ENCODE assay signal across 18 cellular contexts in the genomic region with DNA sequence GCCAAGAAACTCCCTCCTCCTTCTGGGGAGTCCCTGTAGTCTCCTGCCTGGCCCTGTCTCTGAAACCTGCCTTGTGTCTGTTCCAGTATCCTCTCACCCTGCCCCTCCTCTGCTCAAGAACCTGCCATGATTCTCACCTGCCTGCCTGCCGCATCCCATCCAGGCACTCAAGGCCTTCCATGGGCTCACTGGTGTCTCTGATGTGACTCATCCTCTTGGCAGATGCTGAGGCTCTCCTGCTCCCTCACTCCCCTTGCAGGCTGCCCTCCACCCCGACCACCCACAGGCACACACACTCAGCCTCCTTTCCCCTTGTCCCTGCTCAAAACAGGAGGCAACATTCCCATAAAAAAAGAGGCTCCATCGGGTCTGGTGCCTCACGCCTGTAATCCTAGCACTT.
"Had no signal": no experiment of that assay in that cellular context is flagged by ENCODE, and none has a peak within 500 bp of the region (broad histone marks: within the 10 kb centered on the region; RNA-seq: fewer than 3 reads in every experiment).

No MANE protein-coding gene starts in this region.

- H3K36me3 ChIP-seq: stomach, WERI-Rb-1 had no signal

- H3K9me3 ChIP-seq: body of pancreas, mucosa of descending colon, stomach had no signal

- H3K4me1 Mint-ChIP-seq: central memory CD8-positive, alpha-beta T cell had no signal

- H3K36me3 Mint-ChIP-seq: activated naive CD4-positive, alpha-beta T cell treated with anti-CD3 and anti-CD28 coated beads, Interleukin-2, amount 10 ng/mL, durations not matched to agents 7 days and 5 days; T-cell had no signal

- H3K27ac Mint-ChIP-seq: activated CD8-positive, alpha-beta T cell treated with anti-CD3 and anti-CD28 coated beads, Interleukin-2, amount 10 ng/mL, durations not matched to agents 7 days and 5 days; activated naive CD4-positive, alpha-beta T cell treated with anti-CD3 and anti-CD28 coated beads, Interleukin-2, amount 10 ng/mL, durations not matched to agents 7 days and 5 days; dendritic cell treated with granulocyte-macrophage colony-stimulating factor and Interleukin-4, amounts not matched to agents 40 ng/mL and 50 ng/mL, for 4 days; T-cell had no signal

- H3K27me3 ChIP-seq: body of pancreas had no signal

- H3K4me3 Mint-ChIP-seq: activated CD8-positive, alpha-beta T cell treated with anti-CD3 and anti-CD28 coated beads, Interleukin-2, amount 10 ng/mL, durations not matched to agents 7 days and 5 days; activated naive CD4-positive, alpha-beta T cell treated with anti-CD3 and anti-CD28 coated beads, Interleukin-2, amount 10 ng/mL, durations not matched to agents 7 days and 5 days; central memory CD8-positive, alpha-beta T cell; dendritic cell treated with granulocyte-macrophage colony-stimulating factor and Interleukin-4, amounts not matched to agents 40 ng/mL and 50 ng/mL, for 4 days; effector memory CD8-positive, alpha-beta T cell; nephron; T-cell had no signal

- ATAC-seq: activated CD8-positive, alpha-beta T cell treated with anti-CD3 and anti-CD28 coated beads, Interleukin-2, amount 10 ng/mL, durations not matched to agents 7 days and 5 days; body of pancreas; effector memory CD8-positive, alpha-beta T cell; mucosa of descending colon; T-cell had no signal

- H3K27ac ChIP-seq: body of pancreas, stomach, WERI-Rb-1 had no signal

- DNase-seq: activated CD4-positive, alpha-beta T cell treated with anti-CD3 and anti-CD28 coated beads for 4 hours; activated CD8-positive, alpha-beta memory T cell treated with anti-CD3 and anti-CD28 coated beads, Interleukin-2, amount 50 U/mL, for 48 hours; activated CD8-positive, alpha-beta T cell treated with anti-CD3 and anti-CD28 coated beads, Interleukin-2, amount 10 ng/mL, durations not matched to agents 7 days and 5 days; activated naive CD4-positive, alpha-beta T cell treated with anti-CD3 and anti-CD28 coated beads, Interleukin-2, amount 10 ng/mL, durations not matched to agents 7 days and 5 days; effector memory CD8-positive, alpha-beta T cell; hypothalamus; mammary epithelial cell; stimulated activated CD4-positive, alpha-beta T cell treated with anti-CD3 and anti-CD28 coated beads, Interleukin-15, amount 100 ng/mL, for 24 hours; stimulated activated CD4-positive, alpha-beta T cell treated with anti-CD3 and anti-CD28 coated beads, Interleukin-4, amount 100 ng/mL, for 24 hours; stomach; T-cell; T1000; WERI-Rb-1 had no signal

- H3K9me3 Mint-ChIP-seq: activated naive CD4-positive, alpha-beta T cell treated with anti-CD3 and anti-CD28 coated beads, Interleukin-2, amount 10 ng/mL, durations not matched to agents 7 days and 5 days; central memory CD8-positive, alpha-beta T cell; dendritic cell treated with granulocyte-macrophage colony-stimulating factor and Interleukin-4, amounts not matched to agents 40 ng/mL and 50 ng/mL, for 4 days; effector memory CD8-positive, alpha-beta T cell; nephron; T-cell had no signal

- H3K4me3 ChIP-seq: body of pancreas, mucosa of descending colon, stomach had no signal
